In genomic region chr20:61806314-61806713, GRCh38 we compare ENCODE assay signal across 23 cellular contexts.
DNase-seq lines count a peak whose midpoint lies in the region; ATAC-seq and TF ChIP-seq lines count a peak whose summit lies in the region.
"Had no signal": no experiment of that assay in that cellular context is flagged by ENCODE, and none has a peak within 500 bp of the region (broad histone marks: within the 10 kb centered on the region; RNA-seq: fewer than 3 reads in every experiment).

No MANE protein-coding gene starts in this region.

- WGBS in spleen, 5 donors, result 88 to 92% (median 90%) methylated on average over 16 of the region's 16 CpGs

- no peaks in the 10 kb centered on the region for H3K9me3 ChIP-seq in lower lobe of right lung
- H3K9me3 ChIP-seq in spleen, result no peaks in the 10 kb centered on the region
- H3K9me3 ChIP-seq: BE2C, SJSA1 had no signal

- intact Hi-C loops in lower lobe of right lung (cut with DNase I) (no loop called here), spleen (cut with DNase I; ENCODE audit: low total_unique reads) (no loop called here)

- H3K27me3 ChIP-seq in H7 (ENCODE audit: control insufficient read depth, insufficient read depth, low read length) (no peaks in the 10 kb centered on the region), lower lobe of right lung (ENCODE audit: low read depth) (peaks cover 22% of the 10 kb centered on the region), spleen (replicated peaks in 1 of 7) (peaks cover 0 to 41% (median 0%) of the 10 kb centered on the region in 7 donors)
- H3K27me3 ChIP-seq: SJSA1 had no signal

- peaks cover 72% of the 10 kb centered on the region for H3K4me1 Mint-ChIP-seq in brain
- H3K4me1 Mint-ChIP-seq: IgD-negative memory B cell had no signal

- no peak overlapping the region for H3K27ac ChIP-seq in lower lobe of right lung
- no peak overlapping the region for H3K27ac ChIP-seq in spleen
- H3K27ac ChIP-seq: GM23248 had no signal

- TF ChIP-seq CTCF in brain (conservative IDR thresholded peaks at IDR 0.05) (no peak), lower lobe of right lung (IDR thresholded peaks at IDR 0.05) (no peak), spleen (IDR thresholded peaks at IDR 0.05 in 8 of 11, conservative IDR thresholded peaks at IDR 0.05 in 3 of 11) (no peak)

- H3K27ac Mint-ChIP-seq in brain, result peak overlapping the region in 3 of 5 experiments; percentile 58 to 90 (median 90)
- H3K27ac Mint-ChIP-seq: CD4-positive, alpha-beta T cell had no signal

- DNase-seq in H7, result peak; percentile 29
- DNase-seq in lower lobe of right lung, result peak; percentile 17
- peak; percentile 40 for DNase-seq in spleen
- no peak for DNase-seq in HEK293T (ENCODE audit: extremely low spot score)
- DNase-seq in stimulated activated CD4-positive, alpha-beta T cell treated with anti-CD3 and anti-CD28 coated beads, Interleukin-4, amount 100 ng/mL, for 24 hours, result no peak
- DNase-seq: BE2C; CD4-positive, alpha-beta T cell; COR-L47; DMS79 treated with DMSO at 0.1 percent for 48 hours; GM23248; HCEC 1CT; NCI-H1105; NCI-H146; NCI-H2029; NCI-H226; NCI-H510A treated with DMSO at 0.1 percent for 48 hours; NCI-H748 treated with DMSO at 0.1 percent for 48 hours; NK-92 treated with Interleukin-12 subunit alpha and Interleukin-12 subunit beta, amount 100 ng/mL, for 24 hours had no signal

- H3K27me3 Mint-ChIP-seq in brain, result peaks cover 6% of the 10 kb centered on the region

- no peak overlapping the region for H3K4me3 Mint-ChIP-seq in brain
- H3K4me3 Mint-ChIP-seq: CD4-positive, alpha-beta T cell; IgD-negative memory B cell had no signal

- H3K4me1 ChIP-seq in lower lobe of right lung (no peaks in the 10 kb centered on the region), spleen (peaks cover 0 to 9% (median 0%) of the 10 kb centered on the region in 6 donors)
- H3K4me1 ChIP-seq: BE2C had no signal

- H3K4me3 ChIP-seq in H7 (ENCODE audit: insufficient read depth, low read depth, low read length) (no peak overlapping the region), lower lobe of right lung (no peak overlapping the region), spleen (no peak overlapping the region)
- H3K4me3 ChIP-seq: GM23248, SJSA1 had no signal

- H3K36me3 Mint-ChIP-seq in brain, result no peaks in the 10 kb centered on the region

- CTCF ChIA-PET in HEK293T (lab: Yijun Ruan, JAX), result no interaction called here

- TF ChIP-seq POLR2A in spleen (IDR thresholded peaks at IDR 0.05), result no peak

- peaks cover 0 to 2% (median 0%) of the 10 kb centered on the region in 5 experiments for H3K9me3 Mint-ChIP-seq in brain
- H3K9me3 Mint-ChIP-seq: CD4-positive, alpha-beta T cell; IgD-negative memory B cell had no signal

- no peak for ATAC-seq in lower lobe of right lung
- ATAC-seq in GM18870 (IDR thresholded peaks at IDR 0.05; ENCODE audit: unreplicated experiment), result no peak
- ATAC-seq: Panc1 had no signal

- POLR2A ChIA-PET in HEK293T (lab: Yijun Ruan, JAX), result no interaction called here

- H3K36me3 ChIP-seq in H7 (replicated peaks; ENCODE audit: control insufficient read depth, insufficient read depth, low read length), result no peaks in the 10 kb centered on the region
- no peaks in the 10 kb centered on the region for H3K36me3 ChIP-seq in lower lobe of right lung
- H3K36me3 ChIP-seq in spleen, result no peaks in the 10 kb centered on the region
- H3K36me3 ChIP-seq: BE2C, SJSA1 had no signal

TF ChIP-seq in HEK293T, 16 proteins besides CTCF, POLR2A, EP300 and RAD21:
- TF ChIP-seq HDGF (IDR thresholded peaks at IDR 0.05; ENCODE audit: borderline replicate concordance) (no peak), ELF4 (IDR thresholded peaks at IDR 0.05) (no peak), SP1 (IDR thresholded peaks at IDR 0.05) (no peak)

Comparison
In these comparisons a context has a peak if more than half of its experiments do, and no peak if none do; other contexts are left out.
1. DNase-seq: peak in H7 (single experiment), lower lobe of right lung (single experiment) and spleen (single experiment); none in HEK293T (single experiment) and stimulated activated CD4-positive, alpha-beta T cell treated with anti-CD3 and anti-CD28 coated beads, Interleukin-4, amount 100 ng/mL, for 24 hours (single experiment).